In the genomic region with DNA sequence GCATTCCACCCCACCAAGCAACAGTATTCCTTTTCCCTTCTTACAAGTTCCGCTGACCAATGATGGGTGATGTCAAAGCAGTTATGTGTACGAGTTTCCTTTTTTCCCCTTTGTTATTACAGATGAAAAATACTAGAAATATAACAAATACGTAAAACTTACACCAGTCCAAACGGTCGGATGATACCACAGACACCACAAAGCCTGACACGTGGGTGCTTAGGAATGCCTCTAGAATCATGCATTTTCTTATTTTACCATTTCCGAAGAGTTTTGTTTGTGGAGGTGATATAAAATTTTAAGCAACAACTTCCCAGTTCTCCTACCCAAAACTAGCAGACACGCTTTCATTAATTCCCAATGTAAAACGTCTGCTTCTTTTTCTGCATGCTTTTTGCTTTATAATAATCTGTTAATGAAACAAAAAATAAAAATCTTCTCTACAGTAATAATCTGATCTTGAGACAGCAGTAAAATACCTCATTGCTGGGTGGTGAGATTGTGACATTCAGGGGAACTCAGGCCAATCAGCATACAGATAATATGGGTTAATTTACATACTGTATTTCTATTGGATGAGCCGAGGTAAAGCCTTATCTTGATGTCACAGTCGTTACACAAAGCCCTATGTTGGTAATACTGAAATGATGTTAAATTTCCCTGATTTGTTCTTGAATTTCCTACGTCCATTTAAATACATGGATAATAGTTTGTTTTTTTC, we compare ENCODE assay signal across 1 cellular context.
TF ChIP-seq lines count a peak whose summit lies in the region.

No MANE protein-coding gene starts in this region.

TF ChIP-seq in K562, 482 proteins besides CTCF, POLR2A, EP300 and RAD21 (continued from another document):
- TF ChIP-seq, protein P1, sequence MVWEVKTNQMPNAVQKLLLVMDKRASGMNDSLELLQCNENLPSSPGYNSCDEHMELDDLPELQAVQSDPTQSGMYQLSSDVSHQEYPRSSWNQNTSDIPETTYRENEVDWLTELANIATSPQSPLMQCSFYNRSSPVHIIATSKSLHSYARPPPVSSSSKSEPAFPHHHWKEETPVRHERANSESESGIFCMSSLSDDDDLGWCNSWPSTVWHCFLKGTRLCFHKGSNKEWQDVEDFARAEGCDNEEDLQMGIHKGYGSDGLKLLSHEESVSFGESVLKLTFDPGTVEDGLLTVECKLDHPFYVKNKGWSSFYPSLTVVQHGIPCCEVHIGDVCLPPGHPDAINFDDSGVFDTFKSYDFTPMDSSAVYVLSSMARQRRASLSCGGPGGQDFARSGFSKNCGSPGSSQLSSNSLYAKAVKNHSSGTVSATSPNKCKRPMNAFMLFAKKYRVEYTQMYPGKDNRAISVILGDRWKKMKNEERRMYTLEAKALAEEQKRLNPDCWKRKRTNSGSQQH (CRISPR knock-in tag; IDR thresholded peaks at IDR 0.05), result no peak
- TF ChIP-seq ZC3H11A (IDR thresholded peaks at IDR 0.05; ENCODE audit: low read depth, low read length) (no peak), JUNB (CRISPR knock-in tag; conservative IDR thresholded peaks at IDR 0.05) (no peak), ZNF778 (CRISPR knock-in tag; IDR thresholded peaks at IDR 0.05) (no peak), NFYB (IDR thresholded peaks at IDR 0.05; ENCODE audit: extremely low read depth, insufficient read length) (peak; percentile 42), ZNF717 (CRISPR knock-in tag; IDR thresholded peaks at IDR 0.05) (no peak), ZNF449 (CRISPR knock-in tag; IDR thresholded peaks at IDR 0.05) (0 out of 2 replicates have a peak, but pooled peaks have one; percentile 50), RUNX1 (IDR thresholded peaks at IDR 0.05; ENCODE audit: low read depth) (no peak), TEAD1 (CRISPR knock-in tag; IDR thresholded peaks at IDR 0.05) (0 out of 4 replicates have a peak, but pooled peaks of 1 of the 2 experiments have one; percentile 26), NR2C1 (IDR thresholded peaks at IDR 0.05) (no peak), NR2C1 (tag; IDR thresholded peaks at IDR 0.05) (no peak), CBFA2T2 (conservative IDR thresholded peaks at IDR 0.05) (no peak)
- TF ChIP-seq, protein P2, sequence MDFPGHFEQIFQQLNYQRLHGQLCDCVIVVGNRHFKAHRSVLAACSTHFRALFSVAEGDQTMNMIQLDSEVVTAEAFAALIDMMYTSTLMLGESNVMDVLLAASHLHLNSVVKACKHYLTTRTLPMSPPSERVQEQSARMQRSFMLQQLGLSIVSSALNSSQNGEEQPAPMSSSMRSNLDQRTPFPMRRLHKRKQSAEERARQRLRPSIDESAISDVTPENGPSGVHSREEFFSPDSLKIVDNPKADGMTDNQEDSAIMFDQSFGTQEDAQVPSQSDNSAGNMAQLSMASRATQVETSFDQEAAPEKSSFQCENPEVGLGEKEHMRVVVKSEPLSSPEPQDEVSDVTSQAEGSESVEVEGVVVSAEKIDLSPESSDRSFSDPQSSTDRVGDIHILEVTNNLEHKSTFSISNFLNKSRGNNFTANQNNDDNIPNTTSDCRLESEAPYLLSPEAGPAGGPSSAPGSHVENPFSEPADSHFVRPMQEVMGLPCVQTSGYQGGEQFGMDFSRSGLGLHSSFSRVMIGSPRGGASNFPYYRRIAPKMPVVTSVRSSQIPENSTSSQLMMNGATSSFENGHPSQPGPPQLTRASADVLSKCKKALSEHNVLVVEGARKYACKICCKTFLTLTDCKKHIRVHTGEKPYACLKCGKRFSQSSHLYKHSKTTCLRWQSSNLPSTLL (IDR thresholded peaks at IDR 0.05), result no peak
